27 cellular contexts compared by ENCODE assay signal in genomic region chr6:92000112-92000511, GRCh38.
"Had no signal": no experiment of that assay in that cellular context is flagged by ENCODE, and none has a peak within 500 bp of the region (broad histone marks: within the 10 kb centered on the region; RNA-seq: fewer than 3 reads in every experiment).

No MANE protein-coding gene starts in this region.

- H3K27me3 ChIP-seq: stomach, suprapubic skin, testis, thyroid gland, tibial artery, tibial nerve, transverse colon, upper lobe of left lung, upper lobe of right lung, uterus, vagina had no signal

- H3K4me3 ChIP-seq: stomach, suprapubic skin, testis, thoracic aorta, thyroid gland, tibial artery, tibial nerve, transverse colon, upper lobe of left lung, upper lobe of right lung, uterus, vagina had no signal

- H3K4me1 ChIP-seq: stomach, suprapubic skin, testis, thyroid gland, tibial artery, tibial nerve, transverse colon, upper lobe of left lung, upper lobe of right lung, uterus, vagina had no signal

- ATAC-seq: stimulated activated effector memory CD8-positive, alpha-beta T cell treated with anti-CD3 and anti-CD28 coated beads, Interleukin-12 subunit alpha, Interleukin-12 subunit beta, amount 100 ng/mL, for 72 hours; stimulated activated memory B cell treated with anti-CD40 and anti-IgM and Interleukin-4, amounts not matched to agents 10 μg/mL and 1 μg/mL and 100 μg/mL, for 72 hours; stimulated activated naive B cell treated with anti-CD40 and anti-IgM and Interleukin-4, amounts not matched to agents 10 μg/mL and 1 μg/mL and 100 μg/mL, for 72 hours; stimulated activated naive CD8-positive, alpha-beta T cell treated with anti-CD3 and anti-CD28 coated beads, Interleukin-15, amount 100 ng/mL, for 72 hours; stimulated activated naive CD8-positive, alpha-beta T cell treated with anti-CD3 and anti-CD28 coated beads, Interleukin-15, Interleukin-2, amounts not matched to agents 100 U/mL and 50 U/mL, for 24 hours; upper lobe of right lung had no signal

- H3K36me3 ChIP-seq: stomach, suprapubic skin, thoracic aorta, thyroid gland, tibial artery, tibial nerve, transverse colon, upper lobe of left lung, upper lobe of right lung, uterus, vagina had no signal

- H3K27ac ChIP-seq: stomach, suprapubic skin, testis, thoracic aorta, thyroid gland, tibial artery, tibial nerve, transverse colon, upper lobe of left lung, upper lobe of right lung, uterus, vagina had no signal

- FAIRE-seq: urothelium cell line had no signal

- H3K9me3 ChIP-seq: stomach, suprapubic skin, testis, thoracic aorta, thyroid gland, tibial artery, tibial nerve, transverse colon, upper lobe of left lung, upper lobe of right lung, uterus, vagina had no signal

- DNase-seq: stimulated activated CD4-positive, alpha-beta T cell treated with anti-CD3 and anti-CD28 coated beads, Interleukin-2, amount 100 ng/mL, for 48 hours; stimulated activated CD4-positive, alpha-beta T cell treated with anti-CD3 and anti-CD28 coated beads, Interleukin-4, amount 100 ng/mL, for 1 hour; stimulated activated CD4-positive, alpha-beta T cell treated with anti-CD3 and anti-CD28 coated beads, Interleukin-4, amount 100 ng/mL, for 24 hours; stimulated activated CD4-positive, alpha-beta T cell treated with anti-CD3 and anti-CD28 coated beads, Interleukin-4, amount 100 ng/mL, for 4 hours; stimulated activated CD8-positive, alpha-beta memory T cell treated with anti-CD3 and anti-CD28 coated beads, Interleukin-4, amount 100 ng/mL, for 48 hours; stimulated activated naive B cell treated with anti-CD40 and anti-IgM and Interleukin-4, amounts not matched to agents 10 μg/mL and 1 μg/mL and 100 μg/mL, for 72 hours; stimulated activated naive CD4-positive, alpha-beta T cell; stimulated activated naive CD4-positive, alpha-beta T cell treated with Interleukin-2 at 50 U/mL for 16 hours; stimulated activated naive CD8-positive, alpha-beta T cell treated with anti-CD3 and anti-CD28 coated beads, Interleukin-15, amount 100 ng/mL, for 72 hours; stimulated activated naive CD8-positive, alpha-beta T cell treated with anti-CD3 and anti-CD28 coated beads, Interleukin-15, Interleukin-2, amounts not matched to agents 100 U/mL and 50 U/mL, for 24 hours; stomach; substantia nigra; testis; thyroid gland; tibial artery; transverse colon; trophoblast cell; upper lobe of left lung; upper lobe of right lung; uterus had no signal
